Comparison of ENCODE assay signal across 20 cellular contexts in the genomic region with DNA sequence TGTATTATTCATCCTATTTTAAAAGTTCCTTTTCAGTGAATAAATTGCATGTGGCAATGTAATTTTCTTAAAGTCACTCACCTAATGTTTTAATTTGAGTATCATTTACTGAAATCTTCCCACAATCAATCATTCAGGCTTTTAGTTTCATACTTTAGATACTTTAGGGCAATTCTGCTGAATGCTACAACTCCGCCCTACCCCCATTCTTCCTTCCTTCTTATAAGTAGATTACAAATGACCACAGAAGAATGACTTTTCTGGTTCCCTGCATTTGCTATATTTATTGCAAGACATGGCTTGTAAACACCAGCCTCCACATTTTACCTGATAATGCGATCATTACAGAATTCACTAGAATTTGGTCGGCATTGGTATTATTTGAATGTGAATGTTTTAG.
DNase-seq lines count a peak whose midpoint lies in the region; ATAC-seq and TF ChIP-seq lines count a peak whose summit lies in the region.
"Had no signal": no experiment of that assay in that cellular context is flagged by ENCODE, and none has a peak within 500 bp of the region (broad histone marks: within the 10 kb centered on the region; RNA-seq: fewer than 3 reads in every experiment).

No MANE protein-coding gene starts in this region.

- H3K4me1 Mint-ChIP-seq in activated T-cell treated with anti-CD3 and anti-CD28 coated beads, Interleukin-2, amount 50 U/mL, for 72 hours (ENCODE audit: low read depth): peaks cover 69% of the 10 kb centered on the region
- peaks cover 29% of the 10 kb centered on the region for H3K4me1 Mint-ChIP-seq in activated CD4-positive, alpha-beta memory T cell treated with anti-CD3 and anti-CD28 coated beads for 36 hours (ENCODE audit: low read depth)

- DNase-seq in activated T-cell treated with anti-CD3 and anti-CD28 coated beads, Interleukin-2, amount 50 U/mL, for 72 hours: peak in 1 of 2 donors; percentile 35
- DNase-seq in activated T-cell treated with anti-CD3 and anti-CD28 coated beads, Interleukin-2, amount 50 U/mL, for 48 hours: no peak
- DNase-seq in NCI-H69 (lab: John Stamatoyannopoulos, UW) (peak; percentile 33), NCI-H774 (lab: John Stamatoyannopoulos, UW) (no peak), GM13976 (ENCODE audit: low spot score) (no peak)
- DNase-seq in activated CD4-positive, alpha-beta memory T cell treated with anti-CD3 and anti-CD28 coated beads for 36 hours: no peak
- DNase-seq: activated CD8-positive, alpha-beta memory T cell treated with anti-CD3 and anti-CD28 coated beads for 24 hours; activated naive CD4-positive, alpha-beta T cell treated with Interleukin-2 at 50 U/mL for 16 hours; activated T-cell treated with anti-CD3 and anti-CD28 coated beads, Interleukin-2, amount 50 U/mL, for 24 hours; EL; left lung; mesenchymal stem cell; NCI-H1694 treated with DMSO at 0.1 percent for 48 hours; NCI-H510A treated with DMSO at 0.1 percent for 48 hours; psoas muscle; RPMI8226; stimulated activated CD4-positive, alpha-beta T cell treated with anti-CD3 and anti-CD28 coated beads, Interleukin-15, amount 100 ng/mL, for 24 hours; stimulated activated naive CD4-positive, alpha-beta T cell treated with Interleukin-2 at 50 U/mL for 16 hours had no signal

- in situ Hi-C loops in GM13976 (cut with MboI; ENCODE audit: low sequenced_read_pairs, unreplicated experiment): no loop called here

- intact Hi-C loops in activated CD4-positive, alpha-beta memory T cell treated with anti-CD3 and anti-CD28 coated beads for 36 hours (cut with micrococcal nuclease): no loop called here

- CTCF ChIA-PET in activated CD4-positive, alpha-beta memory T cell treated with anti-CD3 and anti-CD28 coated beads for 36 hours (lab: Charles Lee): no interaction called here

- TF ChIP-seq CTCF in GM13976 (IDR thresholded peaks at IDR 0.05; ENCODE audit: borderline replicate concordance, control extremely low read depth, extremely low read depth, insufficient read depth, missing control alignments): no peak

- POLR2A ChIA-PET in activated CD4-positive, alpha-beta memory T cell treated with anti-CD3 and anti-CD28 coated beads for 36 hours (lab: Charles Lee): no interaction called here

- H3K4me3 Mint-ChIP-seq in activated T-cell treated with anti-CD3 and anti-CD28 coated beads, Interleukin-2, amount 50 U/mL, for 72 hours: peak overlapping the region; percentile 58 to 86
- no peak overlapping the region for H3K4me3 Mint-ChIP-seq in activated CD4-positive, alpha-beta memory T cell treated with anti-CD3 and anti-CD28 coated beads for 36 hours
- H3K4me3 Mint-ChIP-seq: activated T-cell treated with anti-CD3 and anti-CD28 coated beads, Interleukin-2, amount 50 U/mL, for 24 hours; brain had no signal

- peak; percentile 8 to 16 for ATAC-seq in activated T-cell treated with anti-CD3 and anti-CD28 coated beads, Interleukin-2, amount 50 U/mL, for 72 hours (replicated peaks in 1 of 2)
- ATAC-seq in HG03442 (IDR thresholded peaks at IDR 0.05; ENCODE audit: unreplicated experiment): no peak
- ATAC-seq: left lung, psoas muscle had no signal

- H3K27ac Mint-ChIP-seq in activated T-cell treated with anti-CD3 and anti-CD28 coated beads, Interleukin-2, amount 50 U/mL, for 72 hours: peak overlapping the region; percentile 99
- peak overlapping the region; percentile 42 for H3K27ac Mint-ChIP-seq in activated CD4-positive, alpha-beta memory T cell treated with anti-CD3 and anti-CD28 coated beads for 36 hours
- H3K27ac Mint-ChIP-seq: brain had no signal

- peaks cover 5 to 9% of the 10 kb centered on the region in 2 donors for H3K36me3 Mint-ChIP-seq in activated T-cell treated with anti-CD3 and anti-CD28 coated beads, Interleukin-2, amount 50 U/mL, for 72 hours (ENCODE audit: insufficient read depth in 2 of 2)
- peaks cover 3% of the 10 kb centered on the region for H3K36me3 Mint-ChIP-seq in activated CD4-positive, alpha-beta memory T cell treated with anti-CD3 and anti-CD28 coated beads for 36 hours
- H3K36me3 Mint-ChIP-seq: brain had no signal

- H3K9me3 Mint-ChIP-seq in activated T-cell treated with anti-CD3 and anti-CD28 coated beads, Interleukin-2, amount 50 U/mL, for 72 hours: peaks cover 0 to 6% of the 10 kb centered on the region in 2 donors
- peaks cover 2% of the 10 kb centered on the region for H3K9me3 Mint-ChIP-seq in activated CD4-positive, alpha-beta memory T cell treated with anti-CD3 and anti-CD28 coated beads for 36 hours

- no peaks in the 10 kb centered on the region for H3K27me3 Mint-ChIP-seq in activated T-cell treated with anti-CD3 and anti-CD28 coated beads, Interleukin-2, amount 50 U/mL, for 72 hours (ENCODE audit: low read depth)
- H3K27me3 Mint-ChIP-seq in activated CD4-positive, alpha-beta memory T cell treated with anti-CD3 and anti-CD28 coated beads for 36 hours: peaks cover 6% of the 10 kb centered on the region
